ENCODE assay signal across 6 cellular contexts in the genomic region with DNA sequence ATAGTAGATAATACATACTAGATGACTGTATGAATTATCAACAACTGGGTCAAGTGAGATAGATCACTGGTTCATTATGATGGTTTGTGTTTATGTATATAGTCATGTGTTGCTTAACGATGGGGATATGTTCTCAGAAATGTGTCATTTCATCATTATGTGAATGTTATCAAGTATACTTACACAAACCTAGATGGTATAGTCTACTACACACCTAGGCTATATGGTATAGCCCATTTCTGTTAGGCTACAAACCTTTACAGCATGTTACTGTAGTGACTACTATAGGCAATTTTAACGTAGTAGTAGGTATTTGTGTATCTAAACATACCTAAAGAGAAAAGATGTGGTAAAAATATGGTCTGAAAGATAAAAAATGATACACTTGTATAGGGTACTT.
"Had no signal": no experiment of that assay in that cellular context is flagged by ENCODE, and none has a peak within 500 bp of the region (broad histone marks: within the 10 kb centered on the region; RNA-seq: fewer than 3 reads in every experiment).

No MANE protein-coding gene starts in this region.

- FAIRE-seq: GM12878, GM12891, GM18507, GM19239 had no signal

- DNase-seq: GDM1, GF-D8 had no signal

- ATAC-seq: GM12878 had no signal

- H3K4me3 ChIP-seq: GM12878 had no signal
